In genomic region chr4:161702287-161702686, GRCh38 we compare ENCODE assay signal across 22 cellular contexts.
DNase-seq lines count a peak whose midpoint lies in the region; ATAC-seq and TF ChIP-seq lines count a peak whose summit lies in the region.
"Had no signal": no experiment of that assay in that cellular context is flagged by ENCODE, and none has a peak within 500 bp of the region (broad histone marks: within the 10 kb centered on the region; RNA-seq: fewer than 3 reads in every experiment).

No MANE protein-coding gene starts in this region.

- H3K4me3 ChIP-seq in aorta (ENCODE audit: low read length in 2 of 2), result no peak overlapping the region
- H3K4me3 ChIP-seq: dorsolateral prefrontal cortex, PC-9, right atrium auricular region, suprapubic skin had no signal

- H3K14ac ChIP-seq in H9 (ENCODE audit: insufficient read depth, low read length), result no peak overlapping the region

- no peak overlapping the region for H2AK5ac ChIP-seq in H9 (ENCODE audit: insufficient read length, low read length)

- H4K91ac ChIP-seq in H9 (ENCODE audit: insufficient read length, low read depth, low read length), result no peak overlapping the region

- no peak overlapping the region for H3K4me2 ChIP-seq in H9 (ENCODE audit: insufficient read depth, insufficient read length, low read length)
- H3K4me2 ChIP-seq: KMS-11, PC-9 had no signal

- no peak overlapping the region for H4K8ac ChIP-seq in H9 (replicated peaks; ENCODE audit: insufficient read length, low read depth, low read length)

- no peak overlapping the region for H3K9ac ChIP-seq in H9 (ENCODE audit: extremely low read depth, insufficient read length, low read length)
- H3K9ac ChIP-seq: KMS-11 had no signal

- H3K27ac Mint-ChIP-seq in H9 (no peak overlapping the region), nephron progenitor cell (no peak overlapping the region)
- no peak overlapping the region for H3K27ac Mint-ChIP-seq in activated T-helper 1 cell treated with anti-CD3 and anti-CD28 coated beads, Interleukin-12 subunit alpha, Interleukin-12 subunit beta, Interleukin-2, Interleukin-4 antibody, amounts not matched to agents 30 ng/mL and 10 ng/mL and 1 ng/mL, durations not matched to agents 14 hours and 24 hours and 36 hours
- H3K27ac Mint-ChIP-seq: T-helper 17 cell had no signal

- no peak overlapping the region for H3K23ac ChIP-seq in H9 (ENCODE audit: insufficient read length, low read depth, low read length)

- H3K27me3 ChIP-seq in H9 (ENCODE audit: insufficient read depth, low read length) (no peaks in the 10 kb centered on the region), aorta (ENCODE audit: control insufficient read depth in 1 of 2, insufficient read depth in 2 of 2, low read length in 1 of 2) (no peaks in the 10 kb centered on the region)
- H3K27me3 ChIP-seq: dorsolateral prefrontal cortex, right atrium auricular region, suprapubic skin had no signal

- no CpG with 5 or more reads among the region's 4 CpGs for whole genome bisulfite sequencing in H9 (ENCODE audit: extremely low coverage, insufficient read length, low lambda C conversion rate)
- 77 to 83% methylated on average over 4 of the region's 4 CpGs for WGBS in aorta, 2 donors

- TF ChIP-seq CTCF in H9 (conservative IDR thresholded peaks at IDR 0.05) (peak; percentile 65), nephron progenitor cell (IDR thresholded peaks at IDR 0.05) (peak; percentile 17)

- no peaks in the 10 kb centered on the region for H3K36me3 Mint-ChIP-seq in H9 (ENCODE audit: insufficient read depth in 1 of 3, low read depth in 3 of 3)
- H3K36me3 Mint-ChIP-seq in nephron progenitor cell (ENCODE audit: low read depth), result no peaks in the 10 kb centered on the region
- H3K36me3 Mint-ChIP-seq in activated T-helper 1 cell treated with anti-CD3 and anti-CD28 coated beads, Interleukin-12 subunit alpha, Interleukin-12 subunit beta, Interleukin-2, Interleukin-4 antibody, amounts not matched to agents 30 ng/mL and 10 ng/mL and 1 ng/mL, durations not matched to agents 14 hours and 24 hours and 36 hours (ENCODE audit: low read depth), result no peaks in the 10 kb centered on the region

- in situ Hi-C loops in SK-MEL-5 (cut with HindIII; ENCODE audit: low pct_unique_long_range_greater_than_20kb, low sequenced_read_pairs), result no loop called here

- H4K5ac ChIP-seq in H9 (ENCODE audit: insufficient read length, low read depth, low read length), result no peak overlapping the region

- H2BK5ac ChIP-seq in H9 (ENCODE audit: insufficient read length, low read length), result no peak overlapping the region

- DNase-seq in DMS53 (lab: John Stamatoyannopoulos, UW) (peak; percentile 75), H9 (no peak), SK-MEL-5 (ENCODE audit: low read depth, low spot score) (peak; percentile 11), nephron progenitor cell (no peak), NCI-H524 treated with DMSO at 0.1 percent for 48 hours (lab: John Stamatoyannopoulos, UW) (no peak), aorta (no peak)
- DNase-seq in activated T-helper 1 cell treated with anti-CD3 and anti-CD28 coated beads, Interleukin-12 subunit alpha, Interleukin-12 subunit beta, Interleukin-2, Interleukin-4 antibody, amounts not matched to agents 30 ng/mL and 10 ng/mL and 1 ng/mL, durations not matched to agents 14 hours and 24 hours and 36 hours (ENCODE audit: low spot score), result no peak
- DNase-seq: activated CD4-positive, alpha-beta T cell treated with anti-CD3 and anti-CD28 coated beads, Interleukin-2, amount 50 U/mL, for 48 hours; activated naive CD4-positive, alpha-beta T cell; amniotic stem cell; caudate nucleus; dorsolateral prefrontal cortex; NCI-H1417; PC-9; stimulated activated CD4-positive, alpha-beta T cell treated with anti-CD3 and anti-CD28 coated beads, Interleukin-15, amount 100 ng/mL, for 24 hours; T-helper 17 cell had no signal

- H3K27me3 Mint-ChIP-seq in H9 (ENCODE audit: low read depth) (no peaks in the 10 kb centered on the region), nephron progenitor cell (ENCODE audit: low read depth, poor library complexity) (peaks cover 3% of the 10 kb centered on the region)
- H3K27me3 Mint-ChIP-seq in activated T-helper 1 cell treated with anti-CD3 and anti-CD28 coated beads, Interleukin-12 subunit alpha, Interleukin-12 subunit beta, Interleukin-2, Interleukin-4 antibody, amounts not matched to agents 30 ng/mL and 10 ng/mL and 1 ng/mL, durations not matched to agents 14 hours and 24 hours and 36 hours (ENCODE audit: insufficient read depth), result no peaks in the 10 kb centered on the region
- H3K27me3 Mint-ChIP-seq: T-helper 17 cell had no signal

- intact Hi-C loops in aorta (cut with DNase I), result no loop called here
- intact Hi-C loops in activated T-helper 1 cell treated with anti-CD3 and anti-CD28 coated beads, Interleukin-12 subunit alpha, Interleukin-12 subunit beta, Interleukin-2, Interleukin-4 antibody, amounts not matched to agents 30 ng/mL and 10 ng/mL and 1 ng/mL, durations not matched to agents 14 hours and 24 hours and 36 hours (cut with micrococcal nuclease), result no loop called here

- no peak overlapping the region for H3K56ac ChIP-seq in H9 (ENCODE audit: insufficient read length, low read depth, low read length)

- H3K4me1 Mint-ChIP-seq in H9 (no peaks in the 10 kb centered on the region), nephron progenitor cell (no peaks in the 10 kb centered on the region)
- H3K4me1 Mint-ChIP-seq in activated T-helper 1 cell treated with anti-CD3 and anti-CD28 coated beads, Interleukin-12 subunit alpha, Interleukin-12 subunit beta, Interleukin-2, Interleukin-4 antibody, amounts not matched to agents 30 ng/mL and 10 ng/mL and 1 ng/mL, durations not matched to agents 14 hours and 24 hours and 36 hours (ENCODE audit: low read depth), result no peaks in the 10 kb centered on the region
- H3K4me1 Mint-ChIP-seq: T-helper 17 cell had no signal

- H2BK20ac ChIP-seq in H9 (ENCODE audit: low read depth, low read length, poor library complexity, severe bottlenecking), result no peak overlapping the region

- no peak overlapping the region for H2AFZ ChIP-seq in H9 (ENCODE audit: low read length)
- H2AFZ ChIP-seq: PC-9 had no signal

- H3K79me1 ChIP-seq in H9 (ENCODE audit: insufficient read depth, low read depth, low read length, poor library complexity, severe bottlenecking), result no peaks in the 10 kb centered on the region

- H3K36me3 ChIP-seq in aorta (ENCODE audit: control insufficient read depth in 1 of 2, insufficient read depth in 2 of 2, low read length in 1 of 2), result no peaks in the 10 kb centered on the region
- H3K36me3 ChIP-seq: right atrium auricular region, suprapubic skin had no signal

- H3T11ph ChIP-seq in H9 (ENCODE audit: low read length), result no peak overlapping the region

- no peaks in the 10 kb centered on the region for H3K23me2 ChIP-seq in H9 (ENCODE audit: insufficient read length, low read depth, low read length, poor library complexity, severe bottlenecking)

- no peaks in the 10 kb centered on the region for H3K79me2 ChIP-seq in H9 (ENCODE audit: insufficient read depth, low read length)

- no peak overlapping the region for H2BK15ac ChIP-seq in H9 (ENCODE audit: low read depth, low read length)

- ATAC-seq in aorta (ENCODE audit: low FRiP score) (no peak), GM18873 (IDR thresholded peaks at IDR 0.05; ENCODE audit: low FRiP score, unreplicated experiment) (no peak)
- ATAC-seq: left lobe of liver, T-helper 17 cell had no signal

- no peak overlapping the region for H3K18ac ChIP-seq in H9 (ENCODE audit: insufficient read length, low read depth, low read length)

- no peaks in the 10 kb centered on the region for H4K20me1 ChIP-seq in H9 (ENCODE audit: control insufficient read depth, insufficient read depth, insufficient read length)

- no peaks in the 10 kb centered on the region for H3K4me1 ChIP-seq in H9 (ENCODE audit: insufficient read depth, low read length)
- no peaks in the 10 kb centered on the region for H3K4me1 ChIP-seq in aorta (ENCODE audit: control insufficient read depth in 1 of 2, insufficient read depth in 2 of 2, low read length in 2 of 2)
- H3K4me1 ChIP-seq: right atrium auricular region, suprapubic skin had no signal

- H3K9me3 Mint-ChIP-seq in H9 (no peaks in the 10 kb centered on the region), nephron progenitor cell (no peaks in the 10 kb centered on the region)
- no peaks in the 10 kb centered on the region for H3K9me3 Mint-ChIP-seq in activated T-helper 1 cell treated with anti-CD3 and anti-CD28 coated beads, Interleukin-12 subunit alpha, Interleukin-12 subunit beta, Interleukin-2, Interleukin-4 antibody, amounts not matched to agents 30 ng/mL and 10 ng/mL and 1 ng/mL, durations not matched to agents 14 hours and 24 hours and 36 hours

- H3K9me3 ChIP-seq in H9 (ENCODE audit: control insufficient read depth, low read depth, low read length) (no peaks in the 10 kb centered on the region), aorta (ENCODE audit: control insufficient read depth, low read length) (no peaks in the 10 kb centered on the region)
- H3K9me3 ChIP-seq: right atrium auricular region, suprapubic skin had no signal

- no peak overlapping the region for H2BK120ac ChIP-seq in H9 (ENCODE audit: low read depth, low read length, poor library complexity, severe bottlenecking)

- H3K27ac ChIP-seq in H9 (ENCODE audit: insufficient read length, low read depth, low read length) (no peak overlapping the region), aorta (ENCODE audit: low read depth in 1 of 2, low read length in 2 of 2) (no peak overlapping the region)
- H3K27ac ChIP-seq: dorsolateral prefrontal cortex, KMS-11, PC-9, right atrium auricular region, suprapubic skin, VCaP had no signal

- H3K4me3 Mint-ChIP-seq in H9, result no peak overlapping the region
- H3K4me3 Mint-ChIP-seq in nephron progenitor cell, result no peak overlapping the region
- no peak overlapping the region for H3K4me3 Mint-ChIP-seq in activated T-helper 1 cell treated with anti-CD3 and anti-CD28 coated beads, Interleukin-12 subunit alpha, Interleukin-12 subunit beta, Interleukin-2, Interleukin-4 antibody, amounts not matched to agents 30 ng/mL and 10 ng/mL and 1 ng/mL, durations not matched to agents 14 hours and 24 hours and 36 hours
- H3K4me3 Mint-ChIP-seq: T-helper 17 cell had no signal

- no peak overlapping the region for H3K4ac ChIP-seq in H9 (ENCODE audit: low read depth, low read length)

- H2BK12ac ChIP-seq in H9 (ENCODE audit: insufficient read length, low read depth, low read length), result no peak overlapping the region

Comparison
In these comparisons a context has a peak if more than half of its experiments do, and no peak if none do; other contexts are left out.
1. DNase-seq: peak in DMS53 (single experiment) and SK-MEL-5 (single experiment); none in H9 (single experiment), nephron progenitor cell (single experiment), NCI-H524 treated with DMSO at 0.1 percent for 48 hours (single experiment), aorta (0 of 2) and activated T-helper 1 cell treated with anti-CD3 and anti-CD28 coated beads, Interleukin-12 subunit alpha, Interleukin-12 subunit beta, Interleukin-2, Interleukin-4 antibody, amounts not matched to agents 30 ng/mL and 10 ng/mL and 1 ng/mL, durations not matched to agents 14 hours and 24 hours and 36 hours (single experiment).